ENCODE assay signal across 8 cellular contexts in genomic region chr1:221724931-221725605, GRCh38. TPM values are rescaled to one million over a fixed set of nuclear protein-coding genes. Genes with fewer than 3 reads are reported as not detected.
DNase-seq lines count a peak whose midpoint lies in the region; ATAC-seq and TF ChIP-seq lines count a peak whose summit lies in the region.

No MANE protein-coding gene starts in this region.

- TF ChIP-seq CTCF in natural killer cell (IDR thresholded peaks at IDR 0.05): no peak

- peaks cover 2 to 11% of the 10 kb centered on the region in 2 experiments for H3K9me3 ChIP-seq in CD4-positive, CD25-positive, alpha-beta regulatory T cell (ENCODE audit: control insufficient read depth in 2 of 2, low read length in 2 of 2)
- no peaks in the 10 kb centered on the region for H3K9me3 ChIP-seq in effector memory CD4-positive, alpha-beta T cell (ENCODE audit: control insufficient read depth, low read length)

- no peaks in the 10 kb centered on the region for H3K27me3 Mint-ChIP-seq in CD4-positive, CD25-positive, alpha-beta regulatory T cell
- H3K27me3 Mint-ChIP-seq in effector memory CD8-positive, alpha-beta T cell: no peaks in the 10 kb centered on the region
- H3K27me3 Mint-ChIP-seq in natural killer cell (ENCODE audit: low read depth in 2 of 2): no peaks in the 10 kb centered on the region

- peaks cover 0 to 5% (median 2%) of the 10 kb centered on the region in 7 donors for H3K9me3 Mint-ChIP-seq in CD4-positive, CD25-positive, alpha-beta regulatory T cell
- H3K9me3 Mint-ChIP-seq in effector memory CD8-positive, alpha-beta T cell: peaks cover 0 to 4% of the 10 kb centered on the region in 2 donors
- H3K9me3 Mint-ChIP-seq in natural killer cell: peaks cover 0 to 4% of the 10 kb centered on the region in 2 donors

- no peaks in the 10 kb centered on the region for H3K27me3 ChIP-seq in CD4-positive, CD25-positive, alpha-beta regulatory T cell (ENCODE audit: control insufficient read depth, insufficient read depth, low read length)
- H3K27me3 ChIP-seq in effector memory CD4-positive, alpha-beta T cell (replicated peaks; ENCODE audit: control insufficient read depth, insufficient read depth, low read length, poor library complexity, severe bottlenecking): no peaks in the 10 kb centered on the region

- peak overlapping the region; percentile 81 to 94 (median 85) for H3K27ac Mint-ChIP-seq in CD4-positive, CD25-positive, alpha-beta regulatory T cell
- H3K27ac Mint-ChIP-seq in effector memory CD8-positive, alpha-beta T cell: peak overlapping the region; percentile 51 to 85
- peak overlapping the region; percentile 82 to 88 for H3K27ac Mint-ChIP-seq in natural killer cell

- peak overlapping the region; percentile 83 for H3K4me3 ChIP-seq in CD4-positive, CD25-positive, alpha-beta regulatory T cell (ENCODE audit: low read depth, low read length)
- H3K4me3 ChIP-seq in effector memory CD4-positive, alpha-beta T cell (ENCODE audit: insufficient read depth, low read depth, low read length, poor library complexity, severe bottlenecking): no peak overlapping the region

- peak overlapping the region; percentile 64 to 74 (median 64) for H3K4me3 Mint-ChIP-seq in CD4-positive, CD25-positive, alpha-beta regulatory T cell
- H3K4me3 Mint-ChIP-seq in effector memory CD8-positive, alpha-beta T cell: no peak overlapping the region
- peak overlapping the region; percentile 74 for H3K4me3 Mint-ChIP-seq in natural killer cell

- peaks cover 15% of the 10 kb centered on the region for H3K36me3 ChIP-seq in CD4-positive, CD25-positive, alpha-beta regulatory T cell (ENCODE audit: control insufficient read depth, insufficient read depth, low read length)
- no peaks in the 10 kb centered on the region for H3K36me3 ChIP-seq in effector memory CD4-positive, alpha-beta T cell (ENCODE audit: control insufficient read depth, insufficient read depth, low read length)

- H3K27ac ChIP-seq in CD4-positive, CD25-positive, alpha-beta regulatory T cell (ENCODE audit: insufficient read depth, low read length, poor library complexity, severe bottlenecking): peak overlapping the region; percentile 87
- no peak overlapping the region for H3K27ac ChIP-seq in effector memory CD4-positive, alpha-beta T cell (ENCODE audit: insufficient read depth, low read length, poor library complexity, severe bottlenecking)

- H3K4me1 Mint-ChIP-seq in CD4-positive, CD25-positive, alpha-beta regulatory T cell: peaks cover 55 to 95% (median 79%) of the 10 kb centered on the region in 4 donors
- peaks cover 32 to 55% of the 10 kb centered on the region in 2 donors for H3K4me1 Mint-ChIP-seq in effector memory CD8-positive, alpha-beta T cell (ENCODE audit: low read depth in 2 of 2)
- peaks cover 87 to 95% of the 10 kb centered on the region in 2 donors for H3K4me1 Mint-ChIP-seq in natural killer cell

- no peak for ATAC-seq in CD4-positive, CD25-positive, alpha-beta regulatory T cell (ENCODE audit: low read depth in 2 of 2)
- no peak for ATAC-seq in effector memory CD8-positive, alpha-beta T cell (replicated peaks)
- ATAC-seq in natural killer cell (no peak), GM21717 (IDR thresholded peaks at IDR 0.05; ENCODE audit: unreplicated experiment) (no peak), HG03439 (IDR thresholded peaks at IDR 0.05; ENCODE audit: unreplicated experiment) (no peak)

- intact Hi-C loops in natural killer cell (cut with micrococcal nuclease): no loop called here

- DNase-seq in CD4-positive, CD25-positive, alpha-beta regulatory T cell: peak in 1 of 3 donors; percentile 34
- DNase-seq in NOMO-1 treated with DMSO at 0.1 percent for 48 hours (lab: John Stamatoyannopoulos, UW; ENCODE audit: unreplicated experiment): peak; percentile 72
- DNase-seq in effector memory CD8-positive, alpha-beta T cell: no peak
- no peak for DNase-seq in natural killer cell
- no peak for DNase-seq in dedifferentiated amniotic fluid mesenchymal stem cell (ENCODE audit: extremely low spot score)
- no peak for DNase-seq in effector memory CD4-positive, alpha-beta T cell

- peaks cover 32% of the 10 kb centered on the region for H3K36me3 Mint-ChIP-seq in CD4-positive, CD25-positive, alpha-beta regulatory T cell
- peaks cover 24% of the 10 kb centered on the region for H3K36me3 Mint-ChIP-seq in effector memory CD8-positive, alpha-beta T cell (ENCODE audit: insufficient read depth)
- no peaks in the 10 kb centered on the region for H3K36me3 Mint-ChIP-seq in natural killer cell

- H3K4me1 ChIP-seq in CD4-positive, CD25-positive, alpha-beta regulatory T cell (ENCODE audit: control insufficient read depth, insufficient read depth, low read length, poor library complexity, severe bottlenecking): peaks cover 74% of the 10 kb centered on the region
- peaks cover 25% of the 10 kb centered on the region for H3K4me1 ChIP-seq in effector memory CD4-positive, alpha-beta T cell (ENCODE audit: control insufficient read depth, insufficient read depth, low read length, poor library complexity, severe bottlenecking)

RNA-seq across cellular contexts. Expression of gene DUSP10, which starts 16.8 kb away (rescaled TPM):
- 251 TPM for total RNA-seq in CD4-positive, CD25-positive, alpha-beta regulatory T cell
- polyA plus RNA-seq in CD4-positive, CD25-positive, alpha-beta regulatory T cell: 10 to 100 TPM; 30.7 to 42.4 (median 36.1) TPM
- 100 to 1,000 TPM; 109 to 231 (median 210) TPM for total RNA-seq in natural killer cell

Comparison
In these comparisons a context has a peak if more than half of its experiments do, and no peak if none do; other contexts are left out.
1. H3K4me3 Mint-ChIP-seq: peak in CD4-positive, CD25-positive, alpha-beta regulatory T cell (4 of 4) and natural killer cell (single experiment); none in effector memory CD8-positive, alpha-beta T cell (0 of 2).
2. Peak in every context shown above with its lines, with median percentiles within 50 percentile points of each other: H3K27ac Mint-ChIP-seq.